In the genomic region with DNA sequence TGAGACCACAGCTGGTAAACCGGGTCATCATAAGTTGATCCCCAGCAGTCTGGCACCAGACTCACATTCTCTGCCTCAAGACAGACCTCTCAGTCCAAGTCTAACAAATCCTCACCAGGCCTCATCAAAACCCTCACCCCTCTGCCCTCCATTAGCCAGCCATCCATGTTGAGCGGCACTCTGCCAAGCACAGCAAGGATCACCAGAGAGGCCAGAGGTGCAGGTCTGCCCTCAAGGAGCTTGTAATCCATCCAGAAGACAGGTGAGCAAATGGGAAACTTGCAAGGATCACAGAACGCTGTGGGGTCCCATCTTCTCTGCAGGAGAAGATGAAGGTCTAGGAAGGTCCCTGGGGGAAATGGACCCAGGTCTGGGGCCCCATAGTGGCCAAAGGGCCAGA, we compare ENCODE assay signal across 23 cellular contexts.
DNase-seq lines count a peak whose midpoint lies in the region; ATAC-seq and TF ChIP-seq lines count a peak whose summit lies in the region.
"Had no signal": no experiment of that assay in that cellular context is flagged by ENCODE, and none has a peak within 500 bp of the region (broad histone marks: within the 10 kb centered on the region; RNA-seq: fewer than 3 reads in every experiment).

No MANE protein-coding gene starts in this region.

- ATAC-seq in heart right ventricle (no peak), left ventricle myocardium superior (no peak), lower lobe of right lung (no peak)
- ATAC-seq in stimulated activated naive CD8-positive, alpha-beta T cell treated with anti-CD3 and anti-CD28 coated beads, Interleukin-15, amount 100 ng/mL, for 72 hours = no peak
- ATAC-seq: A549; activated naive CD4-positive, alpha-beta T cell treated with anti-CD3 and anti-CD28 coated beads, Interleukin-2, amount 50 U/mL, for 72 hours; GM23338 had no signal

- intact Hi-C loops in heart right ventricle (cut with DNase I) (loop anchor here in 6 of 10 donors (2.0 to 10.0 kb wide), 3 partner anchors 36 to 54 kb away; no protein-coding TSS in a partner anchor), left ventricle myocardium superior (cut with micrococcal nuclease) (no loop called here), lower lobe of right lung (cut with DNase I) (no loop called here), vagina (cut with DNase I) (no loop called here)

- no peak overlapping the region for H3K4me3 Mint-ChIP-seq in stimulated activated naive CD8-positive, alpha-beta T cell treated with anti-CD3 and anti-CD28 coated beads, Interleukin-15, amount 100 ng/mL, for 72 hours
- H3K4me3 Mint-ChIP-seq: activated T-helper 1 cell treated with anti-CD3 and anti-CD28 coated beads, Interleukin-12 subunit alpha, Interleukin-12 subunit beta, Interleukin-2, Interleukin-4 antibody, amounts not matched to agents 30 ng/mL and 10 ng/mL and 1 ng/mL, durations not matched to agents 14 hours and 24 hours and 36 hours; GM23338; nephron; type B pancreatic cell had no signal

- H3K27ac Mint-ChIP-seq in stimulated activated naive CD8-positive, alpha-beta T cell treated with anti-CD3 and anti-CD28 coated beads, Interleukin-15, amount 100 ng/mL, for 72 hours = no peak overlapping the region
- H3K27ac Mint-ChIP-seq: activated naive CD4-positive, alpha-beta T cell treated with anti-CD3 and anti-CD28 coated beads, Interleukin-2, amount 50 U/mL, for 72 hours; activated T-helper 1 cell treated with anti-CD3 and anti-CD28 coated beads, Interleukin-12 subunit alpha, Interleukin-12 subunit beta, Interleukin-2, Interleukin-4 antibody, amounts not matched to agents 30 ng/mL and 10 ng/mL and 1 ng/mL, durations not matched to agents 14 hours and 24 hours and 36 hours; GM23338; type B pancreatic cell had no signal

- no peak overlapping the region for H2AFZ ChIP-seq in smooth muscle cell (ENCODE audit: low read depth)
- H2AFZ ChIP-seq: GM23338 had no signal

- no peak overlapping the region for H3K9ac ChIP-seq in smooth muscle cell (ENCODE audit: low read depth)
- H3K9ac ChIP-seq: BLaER1 treated with 17β-estradiol and CSF1 and Interleukin-3, amounts not matched to agents 10 nM and 100 nM had no signal

- H3K27me3 ChIP-seq in heart right ventricle = no peaks in the 10 kb centered on the region
- H3K27me3 ChIP-seq in lower lobe of right lung (ENCODE audit: low read depth) = no peaks in the 10 kb centered on the region
- H3K27me3 ChIP-seq in smooth muscle cell (ENCODE audit: low read depth) = no peaks in the 10 kb centered on the region
- H3K27me3 ChIP-seq in vagina = no peaks in the 10 kb centered on the region
- H3K27me3 ChIP-seq: BLaER1 treated with 17β-estradiol and CSF1 and Interleukin-3, amounts not matched to agents 10 nM and 100 nM; dorsolateral prefrontal cortex had no signal

- peaks cover 13% of the 10 kb centered on the region for H3F3A ChIP-seq in smooth muscle cell (ENCODE audit: low read depth)

- H3K9me3 ChIP-seq in heart right ventricle (no peaks in the 10 kb centered on the region), lower lobe of right lung (no peaks in the 10 kb centered on the region), smooth muscle cell (replicated peaks; ENCODE audit: low read depth) (no peaks in the 10 kb centered on the region), vagina (no peaks in the 10 kb centered on the region)
- H3K9me3 ChIP-seq: A549; BLaER1 treated with 17β-estradiol and CSF1 and Interleukin-3, amounts not matched to agents 10 nM and 100 nM had no signal

- TF ChIP-seq POLR2A in vagina (IDR thresholded peaks at IDR 0.05) = no peak

- H3K4me3 ChIP-seq in heart right ventricle = peak overlapping the region in 9 of 10 donors; percentile 54 to 98 (median 77)
- peak overlapping the region; percentile 80 for H3K4me3 ChIP-seq in lower lobe of right lung
- no peak overlapping the region for H3K4me3 ChIP-seq in smooth muscle cell
- H3K4me3 ChIP-seq in vagina = peak overlapping the region; percentile 59 to 69
- H3K4me3 ChIP-seq: A549; BLaER1 treated with 17β-estradiol and CSF1 and Interleukin-3, amounts not matched to agents 10 nM and 100 nM; GM23338 had no signal

- H3K4me1 ChIP-seq in heart right ventricle (peaks cover 60 to 94% (median 86%) of the 10 kb centered on the region in 9 donors), lower lobe of right lung (peaks cover 82% of the 10 kb centered on the region), smooth muscle cell (ENCODE audit: low read depth) (peaks cover 30% of the 10 kb centered on the region), vagina (peaks cover 99% of the 10 kb centered on the region)

- peaks cover 43% of the 10 kb centered on the region for H3K27me3 Mint-ChIP-seq in stimulated activated naive CD8-positive, alpha-beta T cell treated with anti-CD3 and anti-CD28 coated beads, Interleukin-15, amount 100 ng/mL, for 72 hours
- H3K27me3 Mint-ChIP-seq: type B pancreatic cell had no signal

- TF ChIP-seq CTCF in heart right ventricle (IDR thresholded peaks at IDR 0.05) (no peak), lower lobe of right lung (IDR thresholded peaks at IDR 0.05) (no peak), smooth muscle cell (IDR thresholded peaks at IDR 0.05; ENCODE audit: borderline replicate concordance, insufficient read depth, poor library complexity, severe bottlenecking) (no peak), vagina (IDR thresholded peaks at IDR 0.05) (no peak)

- 71 to 77% methylated on average over 3 of the region's 3 CpGs for WGBS in heart right ventricle, 2 donors
- 92% methylated on average over 3 of the region's 3 CpGs for WGBS in smooth muscle cell (ENCODE audit: low lambda C conversion rate)

- H3K9me3 Mint-ChIP-seq in stimulated activated naive CD8-positive, alpha-beta T cell treated with anti-CD3 and anti-CD28 coated beads, Interleukin-15, amount 100 ng/mL, for 72 hours = no peaks in the 10 kb centered on the region
- H3K9me3 Mint-ChIP-seq: activated naive CD4-positive, alpha-beta T cell treated with anti-CD3 and anti-CD28 coated beads, Interleukin-2, amount 50 U/mL, for 72 hours; activated T-helper 1 cell treated with anti-CD3 and anti-CD28 coated beads, Interleukin-12 subunit alpha, Interleukin-12 subunit beta, Interleukin-2, Interleukin-4 antibody, amounts not matched to agents 30 ng/mL and 10 ng/mL and 1 ng/mL, durations not matched to agents 14 hours and 24 hours and 36 hours; GM23338; nephron; type B pancreatic cell had no signal

- no peaks in the 10 kb centered on the region for H3K4me1 Mint-ChIP-seq in stimulated activated naive CD8-positive, alpha-beta T cell treated with anti-CD3 and anti-CD28 coated beads, Interleukin-15, amount 100 ng/mL, for 72 hours

- H3K4me2 ChIP-seq in smooth muscle cell = peak overlapping the region; percentile 83
- H3K4me2 ChIP-seq: A549, GM23338 had no signal

- peaks cover 73% of the 10 kb centered on the region for H3K79me2 ChIP-seq in smooth muscle cell (ENCODE audit: low read depth)

- peaks cover 0 to 16% (median 0%) of the 10 kb centered on the region in 9 donors for H3K36me3 ChIP-seq in heart right ventricle
- H3K36me3 ChIP-seq in lower lobe of right lung = peaks cover 8% of the 10 kb centered on the region
- H3K36me3 ChIP-seq in smooth muscle cell (ENCODE audit: low read depth) = no peaks in the 10 kb centered on the region
- no peaks in the 10 kb centered on the region for H3K36me3 ChIP-seq in vagina

- no peak for DNase-seq in heart right ventricle
- DNase-seq in left ventricle myocardium superior = no peak
- no peak for DNase-seq in lower lobe of right lung
- no peak for DNase-seq in smooth muscle cell (lab: John Stamatoyannopoulos, UW; ENCODE audit: unreplicated experiment)
- DNase-seq in vagina (ENCODE audit: extremely low spot score in 2 of 2) = no peak
- DNase-seq in stimulated activated naive CD8-positive, alpha-beta T cell treated with anti-CD3 and anti-CD28 coated beads, Interleukin-15, amount 100 ng/mL, for 72 hours = no peak
- no peak for DNase-seq in cerebellar cortex (ENCODE audit: low spot score)
- DNase-seq in GM19240 (ENCODE audit: insufficient read length, low spot score) = no peak
- DNase-seq: activated CD4-positive, alpha-beta T cell treated with anti-CD3 and anti-CD28 coated beads for 1 hour; Kasumi-1; mesendoderm; NCI-H1048; NCI-H2029 treated with DMSO at 0.1 percent for 48 hours; NK-92 treated with Interleukin-12 subunit alpha and Interleukin-12 subunit beta, amount 100 ng/mL, for 24 hours had no signal

- peaks cover 51% of the 10 kb centered on the region for H4K20me1 ChIP-seq in smooth muscle cell (ENCODE audit: low read depth)

- H3K27ac ChIP-seq in heart right ventricle (peak overlapping the region; percentile 84 to 99 (median 96)), lower lobe of right lung (peak overlapping the region; percentile 92), smooth muscle cell (ENCODE audit: low read depth) (peak overlapping the region; percentile 96), vagina (peak overlapping the region; percentile 87)
- H3K27ac ChIP-seq: BLaER1 treated with 17β-estradiol and CSF1 and Interleukin-3, amounts not matched to agents 10 nM and 100 nM; epithelial cell of prostate had no signal

Comparison
In these comparisons a context has a peak if more than half of its experiments do, and no peak if none do; other contexts are left out.
1. intact Hi-C loops: an anchor here in heart right ventricle (2.0 to 10.0 kb wide); none called in left ventricle myocardium superior, lower lobe of right lung and vagina.